ENCODE assay signal across 30 cellular contexts in the genomic region with DNA sequence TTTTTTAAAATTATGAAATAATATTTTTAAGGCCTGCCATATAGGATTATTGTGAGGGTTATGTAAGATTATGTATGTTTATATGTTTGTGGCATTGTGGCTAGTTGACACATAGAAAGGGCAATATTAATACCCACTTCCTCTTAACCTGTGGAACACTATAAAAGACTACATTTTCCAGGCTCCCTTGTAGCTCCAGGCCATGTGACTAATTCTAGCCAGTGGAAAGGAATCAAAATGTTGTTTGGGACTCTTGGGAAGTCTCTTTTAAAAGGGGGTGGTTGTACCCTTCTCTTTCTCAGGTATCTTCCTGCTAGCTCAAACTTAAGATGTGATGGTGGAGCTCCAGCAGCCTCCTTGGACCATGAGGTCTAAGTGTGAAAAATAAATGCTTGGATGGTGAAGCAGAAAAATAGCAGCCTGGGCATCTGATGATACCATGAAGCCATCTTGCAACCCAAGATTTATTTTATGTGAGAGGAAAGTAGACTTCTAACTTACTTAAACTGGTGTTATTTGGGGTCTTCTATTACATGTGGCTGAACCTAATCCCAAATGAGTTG. TPM values are rescaled to one million over a fixed set of nuclear protein-coding genes. Genes with fewer than 3 reads are reported as not detected.
"Had no signal": no experiment of that assay in that cellular context is flagged by ENCODE, and none has a peak within 500 bp of the region (broad histone marks: within the 10 kb centered on the region; RNA-seq: fewer than 3 reads in every experiment).

No MANE protein-coding gene starts in this region.

- H3K4me1 Mint-ChIP-seq: activated CD4-positive, alpha-beta T cell treated with anti-CD3 and anti-CD28 coated beads, Interleukin-2, amount 10 ng/mL, durations not matched to agents 24 days and 14 days; activated CD8-positive, alpha-beta memory T cell treated with anti-CD3 and anti-CD28 coated beads, Interleukin-2, amount 10 ng/mL, durations not matched to agents 7 days and 5 days; activated naive CD4-positive, alpha-beta T cell treated with anti-CD3 and anti-CD28 coated beads, Interleukin-2, amount 50 U/mL, for 24 hours had no signal

- H3K36me3 ChIP-seq: breast epithelium, MG63, Peyer's patch, SJSA1 had no signal

- H3K4me1 ChIP-seq: breast epithelium, Peyer's patch, SJSA1 had no signal

- H3K27me3 ChIP-seq: breast epithelium, Peyer's patch, SJSA1 had no signal

- H3K27ac Mint-ChIP-seq: activated CD4-positive, alpha-beta T cell treated with anti-CD3 and anti-CD28 coated beads, Interleukin-2, amount 10 ng/mL, durations not matched to agents 24 days and 14 days; activated CD8-positive, alpha-beta memory T cell treated with anti-CD3 and anti-CD28 coated beads, Interleukin-2, amount 10 ng/mL, durations not matched to agents 7 days and 5 days; activated naive CD4-positive, alpha-beta T cell treated with anti-CD3 and anti-CD28 coated beads, Interleukin-2, amount 50 U/mL, for 24 hours; activated T-cell treated with anti-CD3 and anti-CD28 coated beads, Interleukin-2, amount 50 U/mL, for 24 hours; activated T-helper 1 cell treated with anti-CD3 and anti-CD28 coated beads, Interleukin-12 subunit alpha, Interleukin-12 subunit beta, Interleukin-2, Interleukin-4 antibody, amounts not matched to agents 30 ng/mL and 10 ng/mL and 1 ng/mL, durations not matched to agents 14 hours and 24 hours and 36 hours; T-helper 1 cell treated with Interleukin-12 subunit alpha and Interleukin-12 subunit beta and Interleukin-4 antibody, amounts not matched to agents 30 μg/mL and 1 μg/mL, for 36 hours; WTC11 had no signal

- ATAC-seq: activated CD8-positive, alpha-beta memory T cell treated with anti-CD3 and anti-CD28 coated beads, Interleukin-2, amount 10 ng/mL, durations not matched to agents 7 days and 5 days; SK-N-SH treated with all-trans-retinoic acid at 6 μM for 48 hours; WTC11 had no signal

- H3K9me3 ChIP-seq: breast epithelium, MG63, Peyer's patch, SJSA1 had no signal

- H3K9ac ChIP-seq: KMS-11 had no signal

- H3K36me3 Mint-ChIP-seq: activated CD8-positive, alpha-beta memory T cell treated with anti-CD3 and anti-CD28 coated beads, Interleukin-2, amount 10 ng/mL, durations not matched to agents 7 days and 5 days; activated naive CD4-positive, alpha-beta T cell treated with anti-CD3 and anti-CD28 coated beads, Interleukin-2, amount 50 U/mL, for 24 hours; WTC11 had no signal

- H3K27me3 Mint-ChIP-seq: activated CD4-positive, alpha-beta T cell treated with anti-CD3 and anti-CD28 coated beads, Interleukin-2, amount 10 ng/mL, durations not matched to agents 24 days and 14 days; activated naive CD4-positive, alpha-beta T cell treated with anti-CD3 and anti-CD28 coated beads, Interleukin-2, amount 50 U/mL, for 24 hours had no signal

- DNase-seq: activated CD4-positive, alpha-beta T cell treated with anti-CD3 and anti-CD28 coated beads, Interleukin-2, amount 10 ng/mL, durations not matched to agents 24 days and 14 days; activated CD4-positive, alpha-beta T cell treated with anti-CD3 and anti-CD28 coated beads, Interleukin-2, amount 50 U/mL, for 48 hours; activated CD4-positive, CD25-positive, alpha-beta regulatory T cell treated with anti-CD3 and anti-CD28 coated beads, Interleukin-2, amount 50 U/mL, for 72 hours; activated CD8-positive, alpha-beta memory T cell treated with anti-CD3 and anti-CD28 coated beads, Interleukin-2, amount 10 ng/mL, durations not matched to agents 7 days and 5 days; activated effector memory CD4-positive, alpha-beta T cell treated with Interleukin-2 at 50 U/mL for 16 hours; activated naive CD4-positive, alpha-beta T cell; activated T-cell treated with anti-CD3 and anti-CD28 coated beads, Interleukin-2, amount 50 U/mL, for 24 hours; aorta; central memory CD4-positive, alpha-beta T cell; MG63; NCI-H1092 treated with DMSO at 0.1 percent for 48 hours; NCI-H1417 treated with DMSO at 0.1 percent for 48 hours; NCI-H1694; NCI-H2029 treated with DMSO at 0.1 percent for 48 hours; NCI-H345; NCI-H510A; NCI-H526 treated with DMSO at 0.1 percent for 48 hours; Peyer's patch; Right ventricle myocardium superior had no signal

- H3K4me2 ChIP-seq: KMS-11 had no signal

- H3K27ac ChIP-seq: breast epithelium, coronary artery, KMS-11, Peyer's patch, RWPE1, SJSA1 had no signal

- H3K4me3 ChIP-seq: breast epithelium, coronary artery, MG63, Peyer's patch, SJSA1 had no signal

- H3K4me3 Mint-ChIP-seq: activated CD4-positive, alpha-beta T cell treated with anti-CD3 and anti-CD28 coated beads, Interleukin-2, amount 10 ng/mL, durations not matched to agents 24 days and 14 days; activated CD8-positive, alpha-beta memory T cell treated with anti-CD3 and anti-CD28 coated beads, Interleukin-2, amount 10 ng/mL, durations not matched to agents 7 days and 5 days; activated naive CD4-positive, alpha-beta T cell treated with anti-CD3 and anti-CD28 coated beads, Interleukin-2, amount 50 U/mL, for 24 hours; activated T-cell treated with anti-CD3 and anti-CD28 coated beads, Interleukin-2, amount 50 U/mL, for 24 hours; activated T-helper 1 cell treated with anti-CD3 and anti-CD28 coated beads, Interleukin-12 subunit alpha, Interleukin-12 subunit beta, Interleukin-2, Interleukin-4 antibody, amounts not matched to agents 30 ng/mL and 10 ng/mL and 1 ng/mL, durations not matched to agents 14 hours and 24 hours and 36 hours; T-helper 1 cell treated with Interleukin-12 subunit alpha and Interleukin-12 subunit beta and Interleukin-4 antibody, amounts not matched to agents 30 μg/mL and 1 μg/mL, for 36 hours; WTC11 had no signal

- H3K9me3 Mint-ChIP-seq: activated CD4-positive, alpha-beta T cell treated with anti-CD3 and anti-CD28 coated beads, Interleukin-2, amount 10 ng/mL, durations not matched to agents 24 days and 14 days; activated naive CD4-positive, alpha-beta T cell treated with anti-CD3 and anti-CD28 coated beads, Interleukin-2, amount 50 U/mL, for 24 hours; activated T-cell treated with anti-CD3 and anti-CD28 coated beads, Interleukin-2, amount 50 U/mL, for 24 hours; activated T-helper 1 cell treated with anti-CD3 and anti-CD28 coated beads, Interleukin-12 subunit alpha, Interleukin-12 subunit beta, Interleukin-2, Interleukin-4 antibody, amounts not matched to agents 30 ng/mL and 10 ng/mL and 1 ng/mL, durations not matched to agents 14 hours and 24 hours and 36 hours; T-helper 1 cell treated with Interleukin-12 subunit alpha and Interleukin-12 subunit beta and Interleukin-4 antibody, amounts not matched to agents 30 μg/mL and 1 μg/mL, for 36 hours had no signal

RNA-seq across cellular contexts. Expression of a gene that starts 39.2 kb away (rescaled TPM):
- total RNA-seq: activated CD4-positive, alpha-beta T cell treated with anti-CD3 and anti-CD28 coated beads, Interleukin-2, amount 10 ng/mL, durations not matched to agents 24 days and 14 days; activated T-helper 1 cell treated with anti-CD3 and anti-CD28 coated beads, Interleukin-12 subunit alpha, Interleukin-12 subunit beta, Interleukin-2, Interleukin-4 antibody, amounts not matched to agents 30 ng/mL and 10 ng/mL and 1 ng/mL, durations not matched to agents 14 hours and 24 hours and 36 hours; breast epithelium; chondrocyte; Right ventricle myocardium superior; SJSA1 had no signal
